ENCODE assay signal across 8 cellular contexts in genomic region chr2:11644293-11644692, GRCh38. TPM values are rescaled to one million over a fixed set of nuclear protein-coding genes. Genes with fewer than 3 reads are reported as not detected.
"Had no signal": no experiment of that assay in that cellular context is flagged by ENCODE, and none has a peak within 500 bp of the region (broad histone marks: within the 10 kb centered on the region; RNA-seq: fewer than 3 reads in every experiment).

No MANE protein-coding gene starts in this region.

- H3K4me3 Mint-ChIP-seq: IgD-negative memory B cell had no signal

- H3K27ac ChIP-seq: HL-60 had no signal

- FAIRE-seq: HTR-8/SVneo, K562 had no signal

- DNase-seq: IMR-90, KBM-7 had no signal

- H3K36me3 Mint-ChIP-seq: IgD-negative memory B cell had no signal

- H3K4me3 ChIP-seq: K562 had no signal

- H3K27ac Mint-ChIP-seq: IgD-negative memory B cell had no signal

- ATAC-seq: K562 had no signal

RNA-seq across cellular contexts. Expression of gene NTSR2, which starts 25.7 kb away (rescaled TPM):
- total RNA-seq: HT-29, HT1080, IMR-90, K562 had no signal
- polyA plus RNA-seq: IgD-negative memory B cell, IMR-90, K562 had no signal
